In genomic region chr17:39974433-39974832, GRCh38 we compare ENCODE assay signal across 3 cellular contexts.
TF ChIP-seq lines count a peak whose summit lies in the region.

No MANE protein-coding gene starts in this region.

TF ChIP-seq in GM23338, 12 proteins besides CTCF, POLR2A, EP300 and RAD21 (continues in another document):
- TF ChIP-seq CREB1 (CRISPR knock-in tag; IDR thresholded peaks at IDR 0.05; ENCODE audit: low read depth) = no peak
- no peak for TF ChIP-seq ZNF114 (CRISPR knock-in tag; IDR thresholded peaks at IDR 0.05)
- TF ChIP-seq POLR2AphosphoS5 (IDR thresholded peaks at IDR 0.05; ENCODE audit: low read depth) = no peak
- TF ChIP-seq STAT1 (IDR thresholded peaks at IDR 0.05; ENCODE audit: unreplicated experiment) = no peak
- no peak for TF ChIP-seq JUNB (IDR thresholded peaks at IDR 0.05; ENCODE audit: unreplicated experiment)
- no peak for TF ChIP-seq ZNF462 (CRISPR knock-in tag; IDR thresholded peaks at IDR 0.05)
- no peak for TF ChIP-seq EZH2phosphoT487 (IDR thresholded peaks at IDR 0.05; ENCODE audit: unreplicated experiment)

TF ChIP-seq in Ishikawa, 13 proteins besides CTCF, POLR2A, EP300 and RAD21:
- no peak for TF ChIP-seq FOXM1 (IDR thresholded peaks at IDR 0.05; ENCODE audit: borderline replicate concordance, low read depth)
- TF ChIP-seq EGR1 (IDR thresholded peaks at IDR 0.05) = no peak
- no peak for TF ChIP-seq CEBPB (IDR thresholded peaks at IDR 0.05)
- TF ChIP-seq TEAD4 (IDR thresholded peaks at IDR 0.05) = no peak
- no peak for TF ChIP-seq YY1 (IDR thresholded peaks at IDR 0.05; ENCODE audit: low read depth)
- no peak for TF ChIP-seq CREB1 (IDR thresholded peaks at IDR 0.05; ENCODE audit: low read depth)
- no peak for TF ChIP-seq MAX (IDR thresholded peaks at IDR 0.05)
- TF ChIP-seq REST (IDR thresholded peaks at IDR 0.05; ENCODE audit: low read depth) = no peak
- TF ChIP-seq ZBTB7A (IDR thresholded peaks at IDR 0.05; ENCODE audit: low read depth) = no peak
- TF ChIP-seq USF1 (IDR thresholded peaks at IDR 0.05) = no peak
- no peak for TF ChIP-seq TCF12 (IDR thresholded peaks at IDR 0.05; ENCODE audit: low read depth)
- TF ChIP-seq NFIC (IDR thresholded peaks at IDR 0.05) = no peak
- TF ChIP-seq TAF1 (IDR thresholded peaks at IDR 0.05; ENCODE audit: low read depth) = no peak

TF ChIP-seq in K562, 482 proteins besides CTCF, POLR2A, EP300 and RAD21:
- TF ChIP-seq ZNF217 (CRISPR knock-in tag; IDR thresholded peaks at IDR 0.05) (no peak), PRDM10 (IDR thresholded peaks at IDR 0.05; ENCODE audit: partially characterized antibody) (peak; percentile 36)
